In the genomic region with DNA sequence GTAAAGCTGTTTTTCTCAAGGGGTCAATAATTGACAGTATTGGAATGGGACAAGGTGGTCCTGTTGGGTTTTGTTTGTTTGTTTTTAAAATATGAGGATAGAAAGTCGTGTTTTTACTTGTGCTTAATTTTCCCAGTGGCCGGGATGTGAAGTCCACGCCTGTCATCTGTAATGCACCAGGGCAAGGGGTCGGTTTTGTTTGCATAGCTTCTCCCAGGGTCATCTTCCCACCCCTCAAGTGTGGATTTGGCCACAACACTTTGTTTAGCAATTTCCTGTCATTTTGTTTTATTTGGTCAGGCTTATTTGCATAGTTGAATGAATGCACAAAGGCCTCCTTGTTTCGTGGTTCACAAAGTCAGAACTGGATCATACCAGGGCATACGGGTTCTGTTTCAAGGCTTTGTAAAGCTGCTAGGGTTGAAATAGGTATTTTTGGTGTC, we compare ENCODE assay signal across 10 cellular contexts. TPM values are rescaled to one million over a fixed set of nuclear protein-coding genes. Genes with fewer than 3 reads are reported as not detected.
DNase-seq lines count a peak whose midpoint lies in the region; ATAC-seq and TF ChIP-seq lines count a peak whose summit lies in the region.
"Had no signal": no experiment of that assay in that cellular context is flagged by ENCODE, and none has a peak within 500 bp of the region (broad histone marks: within the 10 kb centered on the region; RNA-seq: fewer than 3 reads in every experiment).

No MANE protein-coding gene starts in this region.

- DNase-seq in Ammon's horn (ENCODE audit: low spot score) (peak; percentile 87), brain microvascular endothelial cell (no peak), midbrain (lab: John Stamatoyannopoulos, UW) (peak; percentile 83), NCI-H1417 treated with DMSO at 0.1 percent for 48 hours (lab: John Stamatoyannopoulos, UW) (no peak), mesenteric fat pad (ENCODE audit: low spot score) (no peak), RWPE1 (ENCODE audit: low spot score) (no peak)
- DNase-seq: activated T-cell treated with anti-CD3 and anti-CD28 coated beads, Interleukin-2, amount 50 U/mL, for 72 hours; MV-4-11 had no signal

- H3K27me3 ChIP-seq in brain microvascular endothelial cell (replicated peaks) = no peaks in the 10 kb centered on the region

- POLR2A ChIA-PET in RWPE1 (lab: Yijun Ruan, JAX; ENCODE audit: low non-redundant PET) = no interaction called here

- H3K27ac ChIP-seq in brain microvascular endothelial cell (peak overlapping the region; percentile 38), RWPE1 (no peak overlapping the region)

- in situ Hi-C loops in brain microvascular endothelial cell (cut with HindIII; ENCODE audit: low pct_ligation_motif_present, low sequenced_read_pairs) = no loop called here

- H3K4me3 ChIP-seq in brain microvascular endothelial cell (ENCODE audit: low read depth, low read length) = no peak overlapping the region

- peak; percentile 41 for ATAC-seq in HG03442 (IDR thresholded peaks at IDR 0.05; ENCODE audit: unreplicated experiment)
- ATAC-seq in GM21515 (IDR thresholded peaks at IDR 0.05; ENCODE audit: unreplicated experiment) = no peak
- ATAC-seq: activated T-cell treated with anti-CD3 and anti-CD28 coated beads, Interleukin-2, amount 50 U/mL, for 72 hours had no signal

- TF ChIP-seq CTCF in brain microvascular endothelial cell (IDR thresholded peaks at IDR 0.05; ENCODE audit: low read depth, low read length, missing control alignments) = no peak
- TF ChIP-seq CTCF in RWPE1 (conservative IDR thresholded peaks at IDR 0.05; ENCODE audit: low read depth) = no peak

- CTCF ChIA-PET in RWPE1 (lab: Yijun Ruan, JAX) = interaction anchor here (0.6 kb wide), 1 partner anchor 396 kb away, joined by 3 read pairs; no protein-coding TSS in a partner anchor

- peaks cover 16% of the 10 kb centered on the region for H3K36me3 ChIP-seq in brain microvascular endothelial cell (replicated peaks)

RNA-seq across cellular contexts. Expression of a gene that starts 29.8 kb away (rescaled TPM):
- total RNA-seq in mesenteric fat pad = 7.5 TPM

Comparison
In these comparisons a context has a peak if more than half of its experiments do, and no peak if none do; other contexts are left out.
1. DNase-seq: peak in Ammon's horn (single experiment) and midbrain (single experiment); none in brain microvascular endothelial cell (single experiment), NCI-H1417 treated with DMSO at 0.1 percent for 48 hours (single experiment), mesenteric fat pad (single experiment) and RWPE1 (single experiment).